ENCODE assay signal across 8 cellular contexts in the genomic region with DNA sequence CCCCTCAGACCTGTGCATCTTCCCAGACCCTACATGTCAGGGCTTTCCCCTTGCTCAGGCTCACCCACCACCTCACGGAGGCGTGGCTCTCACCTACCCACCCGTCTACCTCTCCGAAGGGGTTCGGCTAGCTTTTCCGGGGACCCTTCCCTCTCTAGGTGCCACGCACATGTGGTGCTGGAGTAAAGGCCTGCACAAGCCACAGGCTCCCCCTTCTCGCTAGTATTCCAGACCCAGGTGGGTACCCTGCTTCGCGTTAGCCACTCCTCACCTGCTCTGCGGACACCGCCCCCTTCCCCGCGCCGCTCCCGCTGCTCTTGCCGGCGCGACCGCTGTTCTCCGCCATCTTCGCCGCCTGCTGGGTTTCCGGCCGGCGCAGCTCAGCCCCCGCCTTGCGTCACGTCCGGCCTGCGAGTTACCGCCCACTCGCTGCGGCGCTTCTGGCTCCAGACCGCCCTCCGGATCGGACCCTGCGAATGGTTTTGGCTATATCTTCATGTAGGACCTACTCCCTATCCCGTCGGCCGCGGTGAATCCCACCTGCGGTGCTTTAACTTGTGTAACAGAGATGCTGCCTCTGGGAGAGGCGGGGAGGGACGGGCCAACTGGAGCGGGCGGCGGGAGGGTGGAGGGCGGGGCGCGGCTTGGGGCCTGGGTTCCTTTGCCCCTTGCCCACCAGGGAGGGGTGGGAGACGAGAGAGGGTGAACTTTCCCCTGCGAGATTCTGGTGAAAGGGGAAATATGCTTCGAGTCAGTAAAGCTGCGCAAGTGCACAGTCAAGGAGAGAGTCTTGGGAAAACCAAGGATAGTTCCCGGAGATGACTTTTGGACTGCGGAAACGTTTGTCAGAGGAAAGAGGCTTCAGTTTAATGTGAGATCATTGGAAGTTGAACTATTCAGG. TPM values are rescaled to one million over a fixed set of nuclear protein-coding genes. Genes with fewer than 3 reads are reported as not detected.
DNase-seq lines count a peak whose midpoint lies in the region; ATAC-seq and TF ChIP-seq lines count a peak whose summit lies in the region.

Gene NIT1 (plus strand): TSS at position 425 of the 901 bp plus-strand sequence. CDS start 72 bp downstream, at position 497.
A gene with protein sequence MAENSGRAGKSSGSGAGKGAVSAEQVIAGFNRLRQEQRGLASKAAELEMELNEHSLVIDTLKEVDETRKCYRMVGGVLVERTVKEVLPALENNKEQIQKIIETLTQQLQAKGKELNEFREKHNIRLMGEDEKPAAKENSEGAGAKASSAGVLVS (minus strand): TSS at position 357 of the 901 bp plus-strand sequence. CDS start 11 bp downstream, at position 346.

- H3K36me3 Mint-ChIP-seq in activated T-cell treated with anti-CD3 and anti-CD28 coated beads, Interleukin-2, amount 50 U/mL, for 72 hours (ENCODE audit: insufficient read depth in 2 of 2), result peaks cover 20 to 37% of the 10 kb centered on the region in 2 donors

- H3K36me3 ChIP-seq in Peyer's patch (peaks cover 0 to 32% (median 0%) of the 10 kb centered on the region in 3 donors), esophagus muscularis mucosa (peaks cover 26 to 40% (median 32%) of the 10 kb centered on the region in 4 donors), muscle layer of colon (ENCODE audit: insufficient read depth, low read length) (peaks cover 31% of the 10 kb centered on the region)

- H3K4me3 ChIP-seq in Peyer's patch, result peak within 1 kb of the TSS; percentile 65 to 83 (median 81)
- peak within 1 kb of the TSS; percentile 88 to 99 (median 96) for H3K4me3 ChIP-seq in esophagus muscularis mucosa
- peak within 1 kb of the TSS; percentile 96 to 99 for H3K4me3 ChIP-seq in muscle layer of colon (ENCODE audit: low read depth in 1 of 2, low read length in 2 of 2)

- H3K27ac Mint-ChIP-seq in activated T-cell treated with anti-CD3 and anti-CD28 coated beads, Interleukin-2, amount 50 U/mL, for 72 hours, result peak within 1 kb of the TSS; percentile 97

- TF ChIP-seq EP300 in Ishikawa (IDR thresholded peaks at IDR 0.05; ENCODE audit: borderline replicate concordance), result no peak
- TF ChIP-seq EP300 in esophagus muscularis mucosa (IDR thresholded peaks at IDR 0.05), result no peak

- H3K27me3 ChIP-seq in Peyer's patch (no peaks in the 10 kb centered on the region), esophagus muscularis mucosa (no peaks in the 10 kb centered on the region), muscle layer of colon (ENCODE audit: control insufficient read depth in 1 of 2, insufficient read depth in 2 of 2, low read length in 2 of 2) (no peaks in the 10 kb centered on the region)

- WGBS in esophagus muscularis mucosa, result under 1% methylated on average over 16 of the region's 59 CpGs

- H3K9ac ChIP-seq in muscle layer of colon (ENCODE audit: low read length), result peak within 1 kb of the TSS; percentile 87

- peak within 1 kb of the TSS; percentile 96 to 97 for H3K4me3 Mint-ChIP-seq in activated T-cell treated with anti-CD3 and anti-CD28 coated beads, Interleukin-2, amount 50 U/mL, for 72 hours

- intact Hi-C loops in esophagus muscularis mucosa (cut with DNase I), result loop anchor here (10.0 kb wide), 1 partner anchor 283 kb away; no protein-coding TSS in a partner anchor

- no peaks in the 10 kb centered on the region for H3K9me3 ChIP-seq in Peyer's patch
- H3K9me3 ChIP-seq in esophagus muscularis mucosa, result no peaks in the 10 kb centered on the region
- no peaks in the 10 kb centered on the region for H3K9me3 ChIP-seq in muscle layer of colon (ENCODE audit: low read length)

- H3K27ac ChIP-seq in Peyer's patch, result peak within 1 kb of the TSS; percentile 89 to 97 (median 93)
- peak within 1 kb of the TSS; percentile 93 to 96 (median 95) for H3K27ac ChIP-seq in esophagus muscularis mucosa (replicated peaks in 1 of 4)
- peak within 1 kb of the TSS; percentile 99 for H3K27ac ChIP-seq in muscle layer of colon (ENCODE audit: low read depth, low read length)

- ATAC-seq in GM21576 (IDR thresholded peaks at IDR 0.05; ENCODE audit: unreplicated experiment), result peak; percentile 71
- ATAC-seq in activated T-cell treated with anti-CD3 and anti-CD28 coated beads, Interleukin-2, amount 50 U/mL, for 72 hours (replicated peaks in 1 of 2), result peak; percentile 66 to 69

- H3K27me3 Mint-ChIP-seq in activated T-cell treated with anti-CD3 and anti-CD28 coated beads, Interleukin-2, amount 50 U/mL, for 72 hours (ENCODE audit: low read depth), result no peaks in the 10 kb centered on the region

- no peaks in the 10 kb centered on the region for H3K9me3 Mint-ChIP-seq in activated T-cell treated with anti-CD3 and anti-CD28 coated beads, Interleukin-2, amount 50 U/mL, for 72 hours

- TF ChIP-seq CTCF in Peyer's patch (IDR thresholded peaks at IDR 0.05) (peak in 1 of 6 experiments; percentile 6), esophagus muscularis mucosa (IDR thresholded peaks at IDR 0.05) (no peak)

- peak; percentile 65 for DNase-seq in DMS153 treated with DMSO at 0.1 percent for 48 hours (lab: John Stamatoyannopoulos, UW; ENCODE audit: unreplicated experiment)
- DNase-seq in Peyer's patch, result peak; percentile 82 to 93 (median 91)
- DNase-seq in activated T-cell treated with anti-CD3 and anti-CD28 coated beads, Interleukin-2, amount 50 U/mL, for 72 hours, result peak; percentile 92
- DNase-seq in esophagus muscularis mucosa (ENCODE audit: extremely low spot score), result peak; percentile 95
- peak; percentile 63 to 68 for DNase-seq in stimulated activated CD8-positive, alpha-beta memory T cell treated with anti-CD3 and anti-CD28 coated beads, Interleukin-7, amount 100 ng/mL, for 1 hour (ENCODE audit: low read depth in 2 of 2)

- TF ChIP-seq POLR2A in Peyer's patch (IDR thresholded peaks at IDR 0.05) (peak; percentile 76 to 83), esophagus muscularis mucosa (IDR thresholded peaks at IDR 0.05; ENCODE audit: low read depth) (peak; percentile 90)

- H3K4me1 ChIP-seq in Peyer's patch, result peaks cover 11 to 55% (median 17%) of the 10 kb centered on the region in 4 donors
- H3K4me1 ChIP-seq in esophagus muscularis mucosa, result peaks cover 47 to 73% (median 55%) of the 10 kb centered on the region in 4 donors
- H3K4me1 ChIP-seq in muscle layer of colon (ENCODE audit: insufficient read depth, low read length), result peaks cover 43% of the 10 kb centered on the region

- no peak for TF ChIP-seq RAD21 in Ishikawa (IDR thresholded peaks at IDR 0.05; ENCODE audit: low read depth)

- H3K4me1 Mint-ChIP-seq in activated T-cell treated with anti-CD3 and anti-CD28 coated beads, Interleukin-2, amount 50 U/mL, for 72 hours (ENCODE audit: low read depth), result peaks cover 70% of the 10 kb centered on the region

TF ChIP-seq in Ishikawa, 13 proteins besides CTCF, POLR2A, EP300 and RAD21 (continues in another document):
- TF ChIP-seq CREB1 (IDR thresholded peaks at IDR 0.05; ENCODE audit: low read depth) (peak; percentile 75), YY1 (IDR thresholded peaks at IDR 0.05; ENCODE audit: low read depth) (peak; percentile 97), FOXM1 (IDR thresholded peaks at IDR 0.05; ENCODE audit: borderline replicate concordance, low read depth) (no peak), EGR1 (IDR thresholded peaks at IDR 0.05) (peak; percentile 90), NFIC (IDR thresholded peaks at IDR 0.05) (no peak), ZBTB7A (IDR thresholded peaks at IDR 0.05; ENCODE audit: low read depth) (no peak), CEBPB (IDR thresholded peaks at IDR 0.05) (no peak), TCF12 (IDR thresholded peaks at IDR 0.05; ENCODE audit: low read depth) (peak; percentile 63; the same call in 1 of the 2 replicates)
- TF ChIP-seq, protein P1, sequence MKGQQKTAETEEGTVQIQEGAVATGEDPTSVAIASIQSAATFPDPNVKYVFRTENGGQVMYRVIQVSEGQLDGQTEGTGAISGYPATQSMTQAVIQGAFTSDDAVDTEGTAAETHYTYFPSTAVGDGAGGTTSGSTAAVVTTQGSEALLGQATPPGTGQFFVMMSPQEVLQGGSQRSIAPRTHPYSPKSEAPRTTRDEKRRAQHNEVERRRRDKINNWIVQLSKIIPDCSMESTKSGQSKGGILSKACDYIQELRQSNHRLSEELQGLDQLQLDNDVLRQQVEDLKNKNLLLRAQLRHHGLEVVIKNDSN (IDR thresholded peaks at IDR 0.05), result no peak
- TF ChIP-seq, protein P2, sequence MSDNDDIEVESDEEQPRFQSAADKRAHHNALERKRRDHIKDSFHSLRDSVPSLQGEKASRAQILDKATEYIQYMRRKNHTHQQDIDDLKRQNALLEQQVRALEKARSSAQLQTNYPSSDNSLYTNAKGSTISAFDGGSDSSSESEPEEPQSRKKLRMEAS (IDR thresholded peaks at IDR 0.05), result peak; percentile 50; the same call in 1 of the 2 replicates
- TF ChIP-seq, protein P3, sequence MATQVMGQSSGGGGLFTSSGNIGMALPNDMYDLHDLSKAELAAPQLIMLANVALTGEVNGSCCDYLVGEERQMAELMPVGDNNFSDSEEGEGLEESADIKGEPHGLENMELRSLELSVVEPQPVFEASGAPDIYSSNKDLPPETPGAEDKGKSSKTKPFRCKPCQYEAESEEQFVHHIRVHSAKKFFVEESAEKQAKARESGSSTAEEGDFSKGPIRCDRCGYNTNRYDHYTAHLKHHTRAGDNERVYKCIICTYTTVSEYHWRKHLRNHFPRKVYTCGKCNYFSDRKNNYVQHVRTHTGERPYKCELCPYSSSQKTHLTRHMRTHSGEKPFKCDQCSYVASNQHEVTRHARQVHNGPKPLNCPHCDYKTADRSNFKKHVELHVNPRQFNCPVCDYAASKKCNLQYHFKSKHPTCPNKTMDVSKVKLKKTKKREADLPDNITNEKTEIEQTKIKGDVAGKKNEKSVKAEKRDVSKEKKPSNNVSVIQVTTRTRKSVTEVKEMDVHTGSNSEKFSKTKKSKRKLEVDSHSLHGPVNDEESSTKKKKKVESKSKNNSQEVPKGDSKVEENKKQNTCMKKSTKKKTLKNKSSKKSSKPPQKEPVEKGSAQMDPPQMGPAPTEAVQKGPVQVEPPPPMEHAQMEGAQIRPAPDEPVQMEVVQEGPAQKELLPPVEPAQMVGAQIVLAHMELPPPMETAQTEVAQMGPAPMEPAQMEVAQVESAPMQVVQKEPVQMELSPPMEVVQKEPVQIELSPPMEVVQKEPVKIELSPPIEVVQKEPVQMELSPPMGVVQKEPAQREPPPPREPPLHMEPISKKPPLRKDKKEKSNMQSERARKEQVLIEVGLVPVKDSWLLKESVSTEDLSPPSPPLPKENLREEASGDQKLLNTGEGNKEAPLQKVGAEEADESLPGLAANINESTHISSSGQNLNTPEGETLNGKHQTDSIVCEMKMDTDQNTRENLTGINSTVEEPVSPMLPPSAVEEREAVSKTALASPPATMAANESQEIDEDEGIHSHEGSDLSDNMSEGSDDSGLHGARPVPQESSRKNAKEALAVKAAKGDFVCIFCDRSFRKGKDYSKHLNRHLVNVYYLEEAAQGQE (IDR thresholded peaks at IDR 0.05; ENCODE audit: low read depth), result no peak

RNA-seq across cellular contexts. Expression of gene NIT1, which starts in this region (rescaled TPM):
- total RNA-seq in Peyer's patch (100 to 1,000 TPM in 3 of 4 donors, 10 to 100 TPM in 1; 54.5 to 148 (median 120) TPM), esophagus muscularis mucosa (10 to 100 TPM; 32.8 to 35.6 (median 34.8) TPM)
- 10 to 100 TPM; 82.0 to 87.2 TPM for total RNA-seq in activated T-cell treated with anti-CD3 and anti-CD28 coated beads, Interleukin-2, amount 50 U/mL, for 72 hours

RNA-seq across cellular contexts. Expression of the second gene that starts in this region (rescaled TPM):
- total RNA-seq in Peyer's patch (10 to 100 TPM; 11.6 to 68.5 (median 15.2) TPM), esophagus muscularis mucosa (10 to 100 TPM; 19.5 to 52.0 (median 40.5) TPM)
- total RNA-seq in activated T-cell treated with anti-CD3 and anti-CD28 coated beads, Interleukin-2, amount 50 U/mL, for 72 hours, result 100 to 1,000 TPM; 117 to 122 TPM

Comparison
In these comparisons a context has a peak if more than half of its experiments do, and no peak if none do; other contexts are left out.
1. Peak in every context shown above with its lines: DNase-seq, ATAC-seq, H3K4me3 ChIP-seq and H3K27ac ChIP-seq.